In genomic region chr4:56051049-56051709, GRCh38 we compare ENCODE assay signal across 31 cellular contexts.
A peak's percentile ranks its signal among the peaks of the same experiment; 100 is the strongest.
DNase-seq lines count a peak whose midpoint lies in the region; FAIRE-seq and TF ChIP-seq lines count a peak whose summit lies in the region.
"Had no signal": no experiment of that assay in that cellular context is flagged by ENCODE, and none has a peak within 500 bp of the region (broad histone marks: within the 10 kb centered on the region; RNA-seq: fewer than 3 reads in every experiment).

No MANE protein-coding gene starts in this region.

- no peak overlapping the region for H3K14ac ChIP-seq in H1 (ENCODE audit: insufficient read length)

- no peak overlapping the region for H2BK120ac ChIP-seq in H1 (replicated peaks; ENCODE audit: low read depth, low read length)

- WGBS in H1 (ENCODE audit: extremely low coverage in 1 of 2, insufficient coverage in 1 of 2, insufficient read length in 1 of 2, insufficient replicate concordance in 2 of 2, low coverage in 1 of 2, low lambda C conversion rate in 2 of 2, missing lambda C conversion rate in 1 of 2), 2 experiments = 76% methylated on average over 6 of the region's 6 CpGs; no CpG with 5 or more reads in 1 of the 2 experiments
- whole genome bisulfite sequencing in lower leg skin, 2 donors = 70 to 76% methylated on average over 6 of the region's 6 CpGs

- DNase-seq in SK-N-DZ (ENCODE audit: low spot score) = peak; percentile 77
- no peak for DNase-seq in H1 (ENCODE audit: low read depth in 1 of 2, low spot score in 2 of 2)
- no peak for DNase-seq in mesothelial cell of epicardium (ENCODE audit: low spot score in 2 of 2, unreplicated experiment in 2 of 2)
- DNase-seq in colonic mucosa = no peak
- no peak for DNase-seq in NCI-H1092 (lab: John Stamatoyannopoulos, UW)
- DNase-seq in stimulated activated CD4-positive, alpha-beta T cell treated with anti-CD3 and anti-CD28 coated beads, Interleukin-4, amount 100 ng/mL, for 1 hour = no peak
- no peak for DNase-seq in lower leg skin (ENCODE audit: low spot score in 2 of 2)
- DNase-seq: activated CD4-positive, CD25-positive, alpha-beta regulatory T cell treated with anti-CD3 and anti-CD28 coated beads, Interleukin-2, amount 50 U/mL, for 72 hours; activated CD8-positive, alpha-beta T cell treated with anti-CD3 and anti-CD28 coated beads for 36 hours; activated naive CD4-positive, alpha-beta T cell treated with anti-CD3 and anti-CD28 coated beads, Interleukin-2, amount 50 U/mL, for 16 hours; amygdala; DMS79; effector memory CD4-positive, alpha-beta T cell; foreskin keratinocyte; GF-D8; HFFc6; left lung; naive B cell; NCI-H524; pancreas; Right ventricle myocardium superior; stimulated activated CD4-positive, alpha-beta T cell treated with anti-CD3 and anti-CD28 coated beads, Interleukin-4, amount 100 ng/mL, for 24 hours; upper lobe of left lung had no signal

- peak overlapping the region; percentile 16 for H3K27ac Mint-ChIP-seq in mesothelial cell of epicardium
- H3K27ac Mint-ChIP-seq: activated CD8-positive, alpha-beta T cell treated with anti-CD3 and anti-CD28 coated beads for 36 hours; activated T-helper 17 cell treated with anti-CD3 and anti-CD28 coated beads, Interleukin-2, amount 50 U/mL, for 72 hours; HFFc6; naive B cell; stimulated activated effector memory CD8-positive, alpha-beta T cell treated with anti-CD3 and anti-CD28 coated beads, Interleukin-12 subunit alpha, Interleukin-12 subunit beta, amount 100 ng/mL, for 72 hours had no signal

- TF ChIP-seq CTCF in H1 (IDR thresholded peaks at IDR 0.05; ENCODE audit: control extremely low read depth in 1 of 3, insufficient read depth in 1 of 3, low read depth in 1 of 3, low read length in 3 of 3) (no peak), mesothelial cell of epicardium (IDR thresholded peaks at IDR 0.05; ENCODE audit: unreplicated experiment) (no peak), colonic mucosa (IDR thresholded peaks at IDR 0.05) (no peak), lower leg skin (IDR thresholded peaks at IDR 0.05) (no peak)

- no peak overlapping the region for H3K4me3 Mint-ChIP-seq in mesothelial cell of epicardium
- H3K4me3 Mint-ChIP-seq: activated CD8-positive, alpha-beta T cell treated with anti-CD3 and anti-CD28 coated beads for 36 hours; HFFc6; stimulated activated effector memory CD8-positive, alpha-beta T cell treated with anti-CD3 and anti-CD28 coated beads, Interleukin-12 subunit alpha, Interleukin-12 subunit beta, amount 100 ng/mL, for 72 hours had no signal

- no peak overlapping the region for H4K5ac ChIP-seq in H1 (ENCODE audit: insufficient read length, low read depth, low read length)

- no peak overlapping the region; a peak in 1 of 22 replicates for H3K9ac ChIP-seq in BLaER1 treated with 17β-estradiol and CSF1 and Interleukin-3, amounts not matched to agents 10 nM and 100 nM
- no peak overlapping the region for H3K9ac ChIP-seq in H1 (replicated peaks in 1 of 4; ENCODE audit: extremely low read depth in 1 of 4, low read depth in 3 of 4, low read length in 3 of 4)
- no peak overlapping the region for H3K9ac ChIP-seq in colonic mucosa (ENCODE audit: low read depth in 2 of 2, low read length in 2 of 2)

- H3K79me2 ChIP-seq in H1 (ENCODE audit: control insufficient read depth in 1 of 2, insufficient read depth in 2 of 2, low read length in 2 of 2) = peaks cover 0 to 56% of the 10 kb centered on the region in 2 experiments; a peak in 2 of 4 replicates

- H3K36me3 ChIP-seq in BLaER1 treated with 17β-estradiol and CSF1 and Interleukin-3, amounts not matched to agents 10 nM and 100 nM = no peaks in the 10 kb centered on the region
- H3K36me3 ChIP-seq in H1 (ENCODE audit: control insufficient read depth in 2 of 4, insufficient read depth in 4 of 4, low read length in 3 of 4) = no peaks in the 10 kb centered on the region
- no peaks in the 10 kb centered on the region for H3K36me3 ChIP-seq in colonic mucosa
- H3K36me3 ChIP-seq: breast epithelium, esophagus muscularis mucosa, left lung, pancreas, upper lobe of left lung had no signal

- no peaks in the 10 kb centered on the region for H3K79me1 ChIP-seq in H1 (ENCODE audit: low read depth, low read length)

- H3K4me3 ChIP-seq in BLaER1 treated with 17β-estradiol and CSF1 and Interleukin-3, amounts not matched to agents 10 nM and 100 nM = peak overlapping the region in 1 of 10 experiments; percentile 95; a peak in 2 of 20 replicates
- H3K4me3 ChIP-seq in H1 (ENCODE audit: extremely low read depth in 1 of 4, insufficient read depth in 2 of 4, low read depth in 3 of 4, low read length in 4 of 4) (peak overlapping the region in 1 of 4 experiments; percentile 83; a peak in 2 of 8 replicates), colonic mucosa (no peak overlapping the region), lower leg skin (ENCODE audit: low read depth, poor library complexity, severe bottlenecking) (no peak overlapping the region)
- H3K4me3 ChIP-seq: A549, breast epithelium, coronary artery, esophagus muscularis mucosa, left lung, pancreas, upper lobe of left lung had no signal

- CTCF ChIA-PET in H1 (lab: Charles Lee; ENCODE audit: partially characterized antibody) = interaction anchor here (0.6 to 1.1 kb wide), 6 partner anchors 20 to 373 kb away, joined by 3 to 5 read pairs (median 3); no protein-coding TSS in a partner anchor

- no peaks in the 10 kb centered on the region for H3K9me3 Mint-ChIP-seq in mesothelial cell of epicardium
- H3K9me3 Mint-ChIP-seq: activated CD8-positive, alpha-beta T cell treated with anti-CD3 and anti-CD28 coated beads for 36 hours; activated T-helper 17 cell treated with anti-CD3 and anti-CD28 coated beads, Interleukin-2, amount 50 U/mL, for 72 hours; HFFc6; naive B cell; stimulated activated effector memory CD8-positive, alpha-beta T cell treated with anti-CD3 and anti-CD28 coated beads, Interleukin-12 subunit alpha, Interleukin-12 subunit beta, amount 100 ng/mL, for 72 hours had no signal

- peak; percentile 48 for FAIRE-seq in H1 (lab: Jason Lieb, UNC)
- FAIRE-seq: A549, pancreas had no signal

- no peak overlapping the region for H3K18ac ChIP-seq in H1 (ENCODE audit: extremely low read depth, low read length)

- intact Hi-C loops in colonic mucosa (cut with DNase I) (no loop called here), lower leg skin (cut with DNase I; ENCODE audit: low total_unique reads) (no loop called here)

- H4K20me1 ChIP-seq in BLaER1 treated with 17β-estradiol and CSF1 and Interleukin-3, amounts not matched to agents 10 nM and 100 nM = no peaks in the 10 kb centered on the region
- no peaks in the 10 kb centered on the region for H4K20me1 ChIP-seq in H1 (replicated peaks in 1 of 2; ENCODE audit: control insufficient read depth in 1 of 2, insufficient read depth in 2 of 2, low read length in 2 of 2)

- H3K4me1 ChIP-seq in BLaER1 treated with 17β-estradiol and CSF1 and Interleukin-3, amounts not matched to agents 10 nM and 100 nM = peaks cover 25 to 50% (median 35%) of the 10 kb centered on the region in 10 experiments
- H3K4me1 ChIP-seq in H1 (replicated peaks in 1 of 4; ENCODE audit: control insufficient read depth in 3 of 4, insufficient read depth in 4 of 4, low read length in 3 of 4) (peaks cover 0 to 12% (median 6%) of the 10 kb centered on the region in 4 experiments; a peak in 3 of 7 replicates), colonic mucosa (no peaks in the 10 kb centered on the region)

- H3K23me2 ChIP-seq in H1 (ENCODE audit: low read depth, low read length) = peaks cover 9% of the 10 kb centered on the region

- no peak overlapping the region for H4K8ac ChIP-seq in H1 (ENCODE audit: extremely low read depth, insufficient read depth, low read length)

- TF ChIP-seq EP300 in H1 (IDR thresholded peaks at IDR 0.05; ENCODE audit: borderline replicate concordance in 1 of 2, low read depth in 2 of 2, low read length in 2 of 2) = no peak

- peaks cover 30% of the 10 kb centered on the region for H3K4me1 Mint-ChIP-seq in mesothelial cell of epicardium

- POLR2A ChIA-PET in H1 (lab: Charles Lee; ENCODE audit: partially characterized antibody) = interaction anchor here (0.7 to 2.0 kb wide), 3 partner anchors 9 to 248 kb away, joined by 3 to 6 read pairs (median 3); no protein-coding TSS in a partner anchor

- TF ChIP-seq RAD21 in H1 (IDR thresholded peaks at IDR 0.05 in 1 of 2, conservative IDR thresholded peaks at IDR 0.05 in 1 of 2; ENCODE audit: low read depth in 2 of 2, low read length in 2 of 2) = no peak

- 0 out of 22 replicates have a peak overlapping the region, but pooled peaks of 1 of the 11 experiments have one; percentile 89 for H3K27ac ChIP-seq in BLaER1 treated with 17β-estradiol and CSF1 and Interleukin-3, amounts not matched to agents 10 nM and 100 nM
- H3K27ac ChIP-seq in H1 (ENCODE audit: low read depth, low read length) (no peak overlapping the region), colonic mucosa (no peak overlapping the region)
- H3K27ac ChIP-seq: A549, breast epithelium, coronary artery, esophagus muscularis mucosa, foreskin keratinocyte, HL-60, left lung, pancreas, upper lobe of left lung had no signal

- H3K4ac ChIP-seq in H1 (replicated peaks; ENCODE audit: insufficient read length, low read depth, low read length) = no peak overlapping the region

- peak overlapping the region in 10 of 11 experiments; percentile 81 to 97 (median 88); a peak in 16 of 22 replicates for H3K4me2 ChIP-seq in BLaER1 treated with 17β-estradiol and CSF1 and Interleukin-3, amounts not matched to agents 10 nM and 100 nM
- H3K4me2 ChIP-seq in H1 (ENCODE audit: insufficient read depth in 1 of 2, low read depth in 2 of 2, low read length in 2 of 2) = peak overlapping the region in 1 of 2 experiments; percentile 74; a peak in 2 of 4 replicates

- H3K27me3 Mint-ChIP-seq in mesothelial cell of epicardium (ENCODE audit: low read depth) = no peaks in the 10 kb centered on the region

- no peak overlapping the region for H2BK5ac ChIP-seq in H1 (ENCODE audit: low read depth, low read length)

- no peak overlapping the region for H4K91ac ChIP-seq in H1 (replicated peaks; ENCODE audit: insufficient read length, low read length)

- H2AK5ac ChIP-seq in H1 (ENCODE audit: low read depth, low read length) = no peak overlapping the region

- no peak overlapping the region for H3K56ac ChIP-seq in H1 (replicated peaks; ENCODE audit: insufficient read length, low read depth, low read length)

- TF ChIP-seq POLR2A in H1 (IDR thresholded peaks at IDR 0.05; ENCODE audit: control extremely low read depth in 1 of 2, low read depth in 2 of 2, low read length in 2 of 2) (no peak), lower leg skin (IDR thresholded peaks at IDR 0.05) (no peak)

- no peak overlapping the region for H3K23ac ChIP-seq in H1 (ENCODE audit: insufficient read length)

- H2BK15ac ChIP-seq in H1 (ENCODE audit: low read length) = no peak overlapping the region

- no peaks in the 10 kb centered on the region for H3K9me3 ChIP-seq in BLaER1 treated with 17β-estradiol and CSF1 and Interleukin-3, amounts not matched to agents 10 nM and 100 nM (replicated peaks in 1 of 11)
- H3K9me3 ChIP-seq in H1 (ENCODE audit: insufficient read depth in 2 of 2, low read depth in 1 of 2, low read length in 1 of 2) = no peaks in the 10 kb centered on the region
- H3K9me3 ChIP-seq in colonic mucosa = no peaks in the 10 kb centered on the region
- H3K9me3 ChIP-seq: A549, breast epithelium, esophagus muscularis mucosa, left lung, pancreas, upper lobe of left lung had no signal

- H2BK12ac ChIP-seq in H1 (ENCODE audit: low read depth, low read length) = no peak overlapping the region

- H3K27me3 ChIP-seq in BLaER1 treated with 17β-estradiol and CSF1 and Interleukin-3, amounts not matched to agents 10 nM and 100 nM = no peaks in the 10 kb centered on the region
- no peaks in the 10 kb centered on the region for H3K27me3 ChIP-seq in H1 (replicated peaks in 1 of 4; ENCODE audit: control insufficient read depth in 3 of 4, extremely low read depth in 1 of 4, insufficient read depth in 3 of 4, low read length in 3 of 4)
- no peaks in the 10 kb centered on the region for H3K27me3 ChIP-seq in colonic mucosa

- H2BK20ac ChIP-seq in H1 (ENCODE audit: low read length) = no peak overlapping the region

- H2AFZ ChIP-seq in H1 (ENCODE audit: low read length) = no peak overlapping the region

- no peaks in the 10 kb centered on the region for H3K36me3 Mint-ChIP-seq in mesothelial cell of epicardium
- H3K36me3 Mint-ChIP-seq: naive B cell; stimulated activated effector memory CD8-positive, alpha-beta T cell treated with anti-CD3 and anti-CD28 coated beads, Interleukin-12 subunit alpha, Interleukin-12 subunit beta, amount 100 ng/mL, for 72 hours had no signal
